1 cellular context compared by ENCODE assay signal in genomic region chr1:110338200-110339039, GRCh38.
TF ChIP-seq lines count a peak whose summit lies in the region.

No MANE protein-coding gene starts in this region.

TF ChIP-seq in HepG2, 621 proteins besides CTCF, POLR2A, EP300 and RAD21 (continued from another document and continues in another):
- 0 out of 2 replicates have a peak, but pooled peaks have one; percentile 24 for TF ChIP-seq ARID5B (CRISPR knock-in tag; IDR thresholded peaks at IDR 0.05)
- TF ChIP-seq HOXA5 (CRISPR knock-in tag; IDR thresholded peaks at IDR 0.05), result peak; percentile 80
- peak; percentile 34; the same call in 1 of the 2 replicates for TF ChIP-seq TARDBP (CRISPR knock-in tag; IDR thresholded peaks at IDR 0.05)
- 0 out of 2 replicates have a peak, but pooled peaks have one; percentile 50 for TF ChIP-seq ELF4 (CRISPR knock-in tag; IDR thresholded peaks at IDR 0.05; ENCODE audit: borderline replicate concordance)
- peak; percentile 91 for TF ChIP-seq TFDP1 (CRISPR knock-in tag; IDR thresholded peaks at IDR 0.05; ENCODE audit: borderline replicate concordance)
- TF ChIP-seq GTF2F1 (IDR thresholded peaks at IDR 0.05; ENCODE audit: low read length), result no peak
- TF ChIP-seq ZNF234 (CRISPR knock-in tag; conservative IDR thresholded peaks at IDR 0.05), result no peak
- no peak for TF ChIP-seq REXO4 (CRISPR knock-in tag; IDR thresholded peaks at IDR 0.05; ENCODE audit: borderline replicate concordance)
- no peak; the same call in 1 of the 2 replicates for TF ChIP-seq KDM5A (IDR thresholded peaks at IDR 0.05; ENCODE audit: borderline replicate concordance, low read length)
- TF ChIP-seq PATZ1 (CRISPR knock-in tag; IDR thresholded peaks at IDR 0.05), result peak; percentile 94
- no peak for TF ChIP-seq RFXANK (CRISPR knock-in tag; IDR thresholded peaks at IDR 0.05)
- TF ChIP-seq ZNF10 (CRISPR knock-in tag; IDR thresholded peaks at IDR 0.05; ENCODE audit: borderline replicate concordance, low read depth), result no peak
- TF ChIP-seq ZNF20 (CRISPR knock-in tag; IDR thresholded peaks at IDR 0.05), result no peak
- no peak for TF ChIP-seq ZBTB3 (CRISPR knock-in tag; IDR thresholded peaks at IDR 0.05; ENCODE audit: borderline replicate concordance, low read depth)
- TF ChIP-seq ETV6 (CRISPR knock-in tag; conservative IDR thresholded peaks at IDR 0.05), result peak; percentile 75
- TF ChIP-seq TSC22D2 (CRISPR knock-in tag; IDR thresholded peaks at IDR 0.05; ENCODE audit: borderline replicate concordance), result no peak; the same call in 1 of the 2 replicates
- peak; percentile 92 for TF ChIP-seq ZGPAT (CRISPR knock-in tag; IDR thresholded peaks at IDR 0.05)
- TF ChIP-seq JUND (CRISPR knock-in tag; IDR thresholded peaks at IDR 0.05), result peak; percentile 67; the same call in 1 of the 2 replicates
- no peak for TF ChIP-seq DBP (CRISPR knock-in tag; IDR thresholded peaks at IDR 0.05; ENCODE audit: not compliant biosample characterization)
- TF ChIP-seq SIX1 (CRISPR knock-in tag; IDR thresholded peaks at IDR 0.05; ENCODE audit: borderline replicate concordance), result no peak; the same call in 1 of the 2 replicates
- TF ChIP-seq HOMEZ (CRISPR knock-in tag; IDR thresholded peaks at IDR 0.05; ENCODE audit: low read depth), result peak; percentile 19; the same call in 1 of the 2 replicates
- peak; percentile 58 for TF ChIP-seq ZNF609 (CRISPR knock-in tag; IDR thresholded peaks at IDR 0.05; ENCODE audit: borderline replicate concordance)
- TF ChIP-seq KLF13 (CRISPR knock-in tag; IDR thresholded peaks at IDR 0.05), result no peak
- TF ChIP-seq ARHGAP35 (CRISPR knock-in tag; IDR thresholded peaks at IDR 0.05; ENCODE audit: borderline replicate concordance), result peak; percentile 48; the same call in 1 of the 2 replicates
- no peak for TF ChIP-seq KIAA2018 (CRISPR knock-in tag; IDR thresholded peaks at IDR 0.05; ENCODE audit: borderline replicate concordance)
